10 cellular contexts compared by ENCODE assay signal in genomic region chr14:100586520-100587247, GRCh38. TPM values are rescaled to one million over a fixed set of nuclear protein-coding genes. Genes with fewer than 3 reads are reported as not detected.
A peak's percentile ranks its signal among the peaks of the same experiment; 100 is the strongest.
DNase-seq lines count a peak whose midpoint lies in the region; ATAC-seq, FAIRE-seq and TF ChIP-seq lines count a peak whose summit lies in the region.
"Had no signal": no experiment of that assay in that cellular context is flagged by ENCODE, and none has a peak within 500 bp of the region (broad histone marks: within the 10 kb centered on the region; RNA-seq: fewer than 3 reads in every experiment).

No MANE protein-coding gene starts in this region.

- H3K27me3 Mint-ChIP-seq in glutamatergic neuron (ENCODE audit: unreplicated experiment) = peaks cover 8% of the 10 kb centered on the region

- DNase-seq in Caki2 (ENCODE audit: low read depth) = peak; percentile 67
- peak; percentile 58 for DNase-seq in LoVo (ENCODE audit: low spot score)
- peak; percentile 34 for DNase-seq in activated T-cell treated with anti-CD3 and anti-CD28 coated beads for 48 hours (ENCODE audit: low read depth)
- peak; percentile 46 for DNase-seq in glutamatergic neuron
- DNase-seq in psoas muscle = peak; percentile 15 to 34
- no peak for DNase-seq in GM12891 (ENCODE audit: insufficient read length, low spot score)
- DNase-seq in HUDEP-2 (lab: John Stamatoyannopoulos, UW; ENCODE audit: unreplicated experiment in 76 of 76) = no peak

- H3K27ac ChIP-seq in psoas muscle = no peak overlapping the region

- 1 to 3% (median 3%) methylated on average over 35 to 78 of the region's 79 CpGs for WGBS in psoas muscle, 3 donors

- H3K36me3 Mint-ChIP-seq in glutamatergic neuron (ENCODE audit: unreplicated experiment) = peaks cover 5% of the 10 kb centered on the region
- H3K36me3 Mint-ChIP-seq: IgD-negative memory B cell had no signal

- ATAC-seq in psoas muscle (no peak), GM18861 (IDR thresholded peaks at IDR 0.05; ENCODE audit: unreplicated experiment) (no peak)

- peak overlapping the region; percentile 60 for H3K4me3 ChIP-seq in psoas muscle

- peak overlapping the region; percentile 72 for H3K4me3 Mint-ChIP-seq in glutamatergic neuron (ENCODE audit: unreplicated experiment)

- peaks cover 10% of the 10 kb centered on the region for H3K4me1 Mint-ChIP-seq in glutamatergic neuron (ENCODE audit: low read depth, unreplicated experiment)

- H3K9me3 Mint-ChIP-seq in glutamatergic neuron (ENCODE audit: unreplicated experiment) = peaks cover 10% of the 10 kb centered on the region
- H3K9me3 Mint-ChIP-seq: IgD-negative memory B cell had no signal

- H3K4me1 ChIP-seq in psoas muscle = no peaks in the 10 kb centered on the region

- intact Hi-C loops in psoas muscle (cut with DNase I) = no loop called here

- in situ Hi-C loops in Caki2 (cut with HindIII; ENCODE audit: low pct_unique_long_range_greater_than_20kb, low sequenced_read_pairs) = no loop called here

- no peaks in the 10 kb centered on the region for H3K9me3 ChIP-seq in psoas muscle

- TF ChIP-seq CTCF in glutamatergic neuron (IDR thresholded peaks at IDR 0.05; ENCODE audit: partially characterized antibody, unreplicated experiment) (no peak), psoas muscle (IDR thresholded peaks at IDR 0.05) (no peak)

- no peak for TF ChIP-seq POLR2A in GM12891 (IDR thresholded peaks at IDR 0.05; ENCODE audit: low read depth, low read length)

- no peak overlapping the region for H3K27ac Mint-ChIP-seq in glutamatergic neuron (ENCODE audit: unreplicated experiment)
- H3K27ac Mint-ChIP-seq: IgD-negative memory B cell had no signal

- no peaks in the 10 kb centered on the region for H3K36me3 ChIP-seq in psoas muscle (ENCODE audit: insufficient read depth in 1 of 2, low read depth in 1 of 2)

- no peak for FAIRE-seq in GM12891 (lab: Jason Lieb, UNC)

- H3K27me3 ChIP-seq in psoas muscle (ENCODE audit: insufficient read depth in 3 of 3, low read length in 2 of 3) = peaks cover 0 to 43% (median 16%) of the 10 kb centered on the region in 3 donors

TF ChIP-seq in GM12891, 5 proteins besides CTCF, POLR2A, EP300 and RAD21:
- no peak for TF ChIP-seq PAX5 (IDR thresholded peaks at IDR 0.05; ENCODE audit: insufficient read depth, low read length, severe bottlenecking)
- TF ChIP-seq POLR2AphosphoS5 (IDR thresholded peaks at IDR 0.05; ENCODE audit: low read depth, low read length) = no peak
- no peak for TF ChIP-seq POU2F2 (IDR thresholded peaks at IDR 0.05; ENCODE audit: low read depth, low read length)
- no peak for TF ChIP-seq TAF1 (IDR thresholded peaks at IDR 0.05; ENCODE audit: low read depth, low read length)
TF ChIP-seq in GM12891: peak in this region for 0.

RNA-seq across cellular contexts. Expression of gene BEGAIN, which starts 0.5 kb away (rescaled TPM):
- 0.24 TPM in 1 of 2 replicates, not detected in the other for total RNA-seq in Caki2 (2014; rRNA removed; shearing (Covaris generic); ENCODE audit: low replicate concordance)
- total RNA-seq in glutamatergic neuron (ENCODE audit: unreplicated experiment) = 7.0 TPM
- total RNA-seq in psoas muscle = 1 to 10 TPM in 2 of 4 donors, under 1 TPM in 2; 0.13 to 1.0 (median 0.91) TPM
- polyA plus RNA-seq in psoas muscle = under 1 TPM in 2 of 3 donors, not detected in 1; 0.08 to 0.14 TPM
- polyA plus RNA-seq in GM12891 (2012; ENCODE audit: low read depth, missing spikeins) = 0.08 TPM
- total RNA-seq: myocyte had no signal

Comparison
In these comparisons a context has a peak if more than half of its experiments do, and no peak if none do; other contexts are left out.
1. DNase-seq: peak in Caki2 (single experiment), LoVo (single experiment), activated T-cell treated with anti-CD3 and anti-CD28 coated beads for 48 hours (single experiment), glutamatergic neuron (single experiment) and psoas muscle (2 of 2); none in GM12891 (single experiment) and HUDEP-2 (0 of 76).